ENCODE assay signal across 1 cellular context in the genomic region with DNA sequence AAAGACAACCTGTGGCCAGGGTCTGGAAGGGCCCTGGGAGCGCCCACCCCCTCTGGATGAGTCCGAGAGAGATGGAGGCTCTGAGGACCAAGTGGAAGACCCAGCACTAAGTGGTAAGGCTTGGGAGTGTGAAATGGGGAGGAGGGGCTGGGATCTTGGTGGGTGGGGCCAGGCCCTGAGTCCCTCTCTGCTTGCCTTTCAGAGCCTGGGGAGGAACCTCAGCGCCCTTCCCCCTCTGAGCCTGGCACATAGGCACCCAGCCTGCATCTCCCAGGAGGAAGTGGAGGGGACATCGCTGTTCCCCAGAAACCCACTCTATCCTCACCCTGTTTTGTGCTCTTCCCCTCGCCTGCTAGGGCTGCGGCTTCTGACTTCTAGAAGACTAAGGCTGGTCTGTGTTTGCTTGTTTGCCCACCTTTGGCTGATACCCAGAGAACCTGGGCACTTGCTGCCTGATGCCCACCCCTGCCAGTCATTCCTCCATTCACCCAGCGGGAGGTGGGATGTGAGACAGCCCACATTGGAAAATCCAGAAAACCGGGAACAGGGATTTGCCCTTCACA.
TF ChIP-seq lines count a peak whose summit lies in the region.

No MANE protein-coding gene starts in this region.

TF ChIP-seq in IMR-90, 13 proteins besides CTCF, POLR2A, EP300 and RAD21:
- TF ChIP-seq BHLHE40 (IDR thresholded peaks at IDR 0.05; ENCODE audit: low read depth, low read length) (no peak), RCOR1 (IDR thresholded peaks at IDR 0.05; ENCODE audit: insufficient replicate concordance, low read length) (no peak), CHD1 (IDR thresholded peaks at IDR 0.05; ENCODE audit: low read depth, low read length) (no peak), MAZ (IDR thresholded peaks at IDR 0.05; ENCODE audit: borderline replicate concordance, low read depth, low read length) (no peak), FOS (IDR thresholded peaks at IDR 0.05; ENCODE audit: low read depth, low read length) (no peak), NFE2L2 (IDR thresholded peaks at IDR 0.05; ENCODE audit: low read depth, low read length) (no peak), MAFK (IDR thresholded peaks at IDR 0.05; ENCODE audit: low read depth, low read length) (no peak), MXI1 (IDR thresholded peaks at IDR 0.05; ENCODE audit: borderline replicate concordance, low read depth, low read length) (no peak)
- TF ChIP-seq, protein P1, sequence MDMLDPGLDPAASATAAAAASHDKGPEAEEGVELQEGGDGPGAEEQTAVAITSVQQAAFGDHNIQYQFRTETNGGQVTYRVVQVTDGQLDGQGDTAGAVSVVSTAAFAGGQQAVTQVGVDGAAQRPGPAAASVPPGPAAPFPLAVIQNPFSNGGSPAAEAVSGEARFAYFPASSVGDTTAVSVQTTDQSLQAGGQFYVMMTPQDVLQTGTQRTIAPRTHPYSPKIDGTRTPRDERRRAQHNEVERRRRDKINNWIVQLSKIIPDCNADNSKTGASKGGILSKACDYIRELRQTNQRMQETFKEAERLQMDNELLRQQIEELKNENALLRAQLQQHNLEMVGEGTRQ (IDR thresholded peaks at IDR 0.05; ENCODE audit: low read depth, low read length), result no peak
